Comparison of ENCODE assay signal across 8 cellular contexts in genomic region chr14:105069887-105070759, GRCh38. TPM values are rescaled to one million over a fixed set of nuclear protein-coding genes. Genes with fewer than 3 reads are reported as not detected.
A peak's percentile ranks its signal among the peaks of the same experiment; 100 is the strongest.
DNase-seq lines count a peak whose midpoint lies in the region; ATAC-seq and TF ChIP-seq lines count a peak whose summit lies in the region.

No MANE protein-coding gene starts in this region.

- CTCF ChIA-PET in activated CD4-positive, alpha-beta T cell treated with anti-CD3 and anti-CD28 coated beads, Interleukin-2, amount 10 ng/mL, durations not matched to agents 7 days and 5 days (lab: Charles Lee): interaction anchor here (7.6 kb wide), 1 partner anchor 17 kb away, joined by 50 read pairs; no protein-coding TSS in a partner anchor

- no peaks in the 10 kb centered on the region for H3K4me1 ChIP-seq in foreskin keratinocyte

- DNase-seq in activated CD4-positive, alpha-beta T cell treated with anti-CD3 and anti-CD28 coated beads, Interleukin-2, amount 10 ng/mL, durations not matched to agents 7 days and 5 days: no peak
- DNase-seq in activated CD4-positive, alpha-beta T cell treated with anti-CD3 and anti-CD28 coated beads for 4 hours: no peak
- DNase-seq in UCSD-AML1 (lab: John Stamatoyannopoulos, UW; ENCODE audit: unreplicated experiment) (peak; percentile 69), midbrain (lab: John Stamatoyannopoulos, UW) (peak; percentile 6), foreskin keratinocyte (no peak), OCI-M2 (lab: John Stamatoyannopoulos, UW; ENCODE audit: unreplicated experiment) (no peak), progenitor cell of endocrine pancreas (ENCODE audit: low spot score, unreplicated experiment) (no peak)

- H3K27me3 Mint-ChIP-seq in activated CD4-positive, alpha-beta T cell treated with anti-CD3 and anti-CD28 coated beads, Interleukin-2, amount 10 ng/mL, durations not matched to agents 7 days and 5 days: peaks cover 7% of the 10 kb centered on the region
- peaks cover 12% of the 10 kb centered on the region for H3K27me3 Mint-ChIP-seq in progenitor cell of endocrine pancreas

- POLR2A ChIA-PET in activated CD4-positive, alpha-beta T cell treated with anti-CD3 and anti-CD28 coated beads, Interleukin-2, amount 10 ng/mL, durations not matched to agents 7 days and 5 days (lab: Charles Lee): no interaction called here

- no peaks in the 10 kb centered on the region for H3K9me3 Mint-ChIP-seq in activated CD4-positive, alpha-beta T cell treated with anti-CD3 and anti-CD28 coated beads, Interleukin-2, amount 10 ng/mL, durations not matched to agents 7 days and 5 days
- H3K9me3 Mint-ChIP-seq in progenitor cell of endocrine pancreas (ENCODE audit: low read depth): no peaks in the 10 kb centered on the region

- ATAC-seq in HG02852 (IDR thresholded peaks at IDR 0.05; ENCODE audit: unreplicated experiment): peak; percentile 42
- no peak for ATAC-seq in foreskin keratinocyte

- H3K27ac ChIP-seq in foreskin keratinocyte: no peak overlapping the region

- H3K4me1 Mint-ChIP-seq in activated CD4-positive, alpha-beta T cell treated with anti-CD3 and anti-CD28 coated beads, Interleukin-2, amount 10 ng/mL, durations not matched to agents 7 days and 5 days: peaks cover 50% of the 10 kb centered on the region
- no peaks in the 10 kb centered on the region for H3K4me1 Mint-ChIP-seq in progenitor cell of endocrine pancreas (ENCODE audit: low read depth)

- H3K27ac Mint-ChIP-seq in activated CD4-positive, alpha-beta T cell treated with anti-CD3 and anti-CD28 coated beads, Interleukin-2, amount 10 ng/mL, durations not matched to agents 7 days and 5 days: peak overlapping the region; percentile 16
- H3K27ac Mint-ChIP-seq in progenitor cell of endocrine pancreas: no peak overlapping the region

- H3K4me3 Mint-ChIP-seq in activated CD4-positive, alpha-beta T cell treated with anti-CD3 and anti-CD28 coated beads, Interleukin-2, amount 10 ng/mL, durations not matched to agents 7 days and 5 days: no peak overlapping the region
- no peak overlapping the region for H3K4me3 Mint-ChIP-seq in progenitor cell of endocrine pancreas (ENCODE audit: low read depth)

- peaks cover 18% of the 10 kb centered on the region for H3K27me3 ChIP-seq in foreskin keratinocyte

- TF ChIP-seq CTCF in foreskin keratinocyte (conservative IDR thresholded peaks at IDR 0.05) (no peak), progenitor cell of endocrine pancreas (IDR thresholded peaks at IDR 0.05; ENCODE audit: unreplicated experiment) (no peak)

- H3K36me3 Mint-ChIP-seq in activated CD4-positive, alpha-beta T cell treated with anti-CD3 and anti-CD28 coated beads, Interleukin-2, amount 10 ng/mL, durations not matched to agents 7 days and 5 days (ENCODE audit: low read depth): peaks cover 2% of the 10 kb centered on the region
- no peaks in the 10 kb centered on the region for H3K36me3 Mint-ChIP-seq in progenitor cell of endocrine pancreas (ENCODE audit: insufficient read depth)

RNA-seq across cellular contexts. Expression of gene GPR132, which starts 4.9 kb away (rescaled TPM):
- 10 to 100 TPM; 44.2 to 46.6 TPM for total RNA-seq in activated CD4-positive, alpha-beta T cell treated with anti-CD3 and anti-CD28 coated beads, Interleukin-2, amount 10 ng/mL, durations not matched to agents 7 days and 5 days
- total RNA-seq in foreskin keratinocyte (not detected in 2 replicates), progenitor cell of endocrine pancreas (0.57 and 0.69 TPM in 2 replicates)
- polyA plus RNA-seq in foreskin keratinocyte: not detected in 2 replicates

RNA-seq across cellular contexts. Expression of gene CDCA4, which starts 49.2 kb away (rescaled TPM):
- 10 to 100 TPM; 53.0 to 56.6 TPM for total RNA-seq in activated CD4-positive, alpha-beta T cell treated with anti-CD3 and anti-CD28 coated beads, Interleukin-2, amount 10 ng/mL, durations not matched to agents 7 days and 5 days
- total RNA-seq in foreskin keratinocyte: 74.1 and 81.5 TPM in 2 replicates
- 70.3 TPM in 2 replicates for polyA plus RNA-seq in foreskin keratinocyte
- 21.5 and 22.9 TPM in 2 replicates for total RNA-seq in progenitor cell of endocrine pancreas

Comparison
In these comparisons a context has a peak if more than half of its experiments do, and no peak if none do; other contexts are left out.
1. DNase-seq: peak in UCSD-AML1 (single experiment) and midbrain (single experiment); none in activated CD4-positive, alpha-beta T cell treated with anti-CD3 and anti-CD28 coated beads, Interleukin-2, amount 10 ng/mL, durations not matched to agents 7 days and 5 days (single experiment), activated CD4-positive, alpha-beta T cell treated with anti-CD3 and anti-CD28 coated beads for 4 hours (0 of 2), foreskin keratinocyte (0 of 2), OCI-M2 (single experiment) and progenitor cell of endocrine pancreas (single experiment).
2. RNA of gene GPR132, which starts 4.9 kb away (total RNA-seq): 44.2 to 46.6 TPM in activated CD4-positive, alpha-beta T cell treated with anti-CD3 and anti-CD28 coated beads, Interleukin-2, amount 10 ng/mL, durations not matched to agents 7 days and 5 days; 0.57 to 0.69 TPM in progenitor cell of endocrine pancreas and not detected in foreskin keratinocyte; every median in the first group is over 10 times any median in the second.